ENCODE assay signal across 8 cellular contexts in genomic region chr11:67372993-67373915, GRCh38. TPM values are rescaled to one million over a fixed set of nuclear protein-coding genes. Genes with fewer than 3 reads are reported as not detected.
DNase-seq lines count a peak whose midpoint lies in the region; ATAC-seq, FAIRE-seq and TF ChIP-seq lines count a peak whose summit lies in the region.

CLCF1 (minus strand) TSS chr11:67373598; CDS start chr11:67373539, 59 bp downstream.

- H3K4me1 ChIP-seq in HepG2 (ENCODE audit: insufficient read depth, low read length), result peaks cover 26% of the 10 kb centered on the region

- no peaks in the 10 kb centered on the region for H3K9me3 ChIP-seq in HepG2 (ENCODE audit: low read length)

- no peak; the same call in 1 of the 2 replicates for TF ChIP-seq RAD21 in HepG2 (CRISPR knock-in tag; IDR thresholded peaks at IDR 0.05)

- intact Hi-C loops in HepG2 (cut with micrococcal nuclease; ENCODE audit: unreplicated experiment), result loop anchor here (1.0 kb wide), 1 partner anchor 17 kb away; no protein-coding TSS in a partner anchor

- H3K4me3 ChIP-seq in choroid plexus epithelial cell (ENCODE audit: low read depth, low read length) (peak within 1 kb of the TSS; percentile 67), HepG2 (replicated peaks in 1 of 3; ENCODE audit: insufficient read depth in 1 of 3, low read depth in 2 of 3, low read length in 3 of 3) (peak within 1 kb of the TSS; percentile 69 to 75 (median 75))

- TF ChIP-seq EP300 in HepG2 (IDR thresholded peaks at IDR 0.05; ENCODE audit: low read depth in 2 of 2, low read length in 2 of 2) (no peak), HepG2 (CRISPR knock-in tag; IDR thresholded peaks at IDR 0.05; ENCODE audit: borderline replicate concordance) (no peak)

- peaks cover 3 to 8% of the 10 kb centered on the region in 2 experiments; a peak in 3 of 5 replicates for H3K27me3 ChIP-seq in HepG2 (ENCODE audit: control insufficient read depth in 1 of 2, insufficient read depth in 2 of 2, low read length in 2 of 2)

- ATAC-seq in HepG2, result peak; percentile 39
- ATAC-seq in GM21717 (IDR thresholded peaks at IDR 0.05; ENCODE audit: unreplicated experiment), result no peak
- ATAC-seq in GM21381 (IDR thresholded peaks at IDR 0.05; ENCODE audit: unreplicated experiment), result no peak

- CTCF ChIA-PET in HepG2 (lab: Yijun Ruan, JAX; ENCODE audit: low intra/inter-chr PET ratio, low total read pairs), result interaction anchor here (1.2 to 1.3 kb wide), 2 partner anchors 16 to 22 kb away, joined by 3 to 9 read pairs; no protein-coding TSS in a partner anchor

- no peaks in the 10 kb centered on the region for H4K20me1 ChIP-seq in HepG2 (ENCODE audit: insufficient read depth, low read length)

- H3K79me2 ChIP-seq in HepG2 (ENCODE audit: insufficient read depth, low read length), result no peaks in the 10 kb centered on the region

- H3K36me3 ChIP-seq in HepG2 (replicated peaks in 1 of 2; ENCODE audit: control insufficient read depth in 1 of 2, insufficient read depth in 2 of 2, low read length in 2 of 2), result no peaks in the 10 kb centered on the region

- no peak for TF ChIP-seq POLR2A in HepG2 (IDR thresholded peaks at IDR 0.05; ENCODE audit: insufficient read depth in 1 of 2, low read depth in 2 of 2, low read length in 2 of 2)

- no peak within 1 kb of the TSS for H3K27ac ChIP-seq in HepG2 (ENCODE audit: extremely low read length, insufficient read depth, low read length)

- no peak within 1 kb of the TSS for H2AFZ ChIP-seq in HepG2 (ENCODE audit: low read length)

- no peak for FAIRE-seq in HepG2 (lab: Jason Lieb, UNC)

- in situ Hi-C loops in HepG2 (cut with HindIII; ENCODE audit: extremely low pct_ligation_motif_present, low pct_unique_long_range_greater_than_20kb), result no loop called here

- 1% methylated on average over 22 of the region's 88 CpGs for WGBS in HepG2 (ENCODE audit: low lambda C conversion rate)

- H3K4me2 ChIP-seq in HepG2 (ENCODE audit: low read depth, low read length), result peak within 1 kb of the TSS; percentile 92

- peak within 1 kb of the TSS; percentile 60 for H3K9ac ChIP-seq in HepG2 (ENCODE audit: insufficient read depth, low read depth, low read length)

- DNase-seq in GDM1 (lab: John Stamatoyannopoulos, UW), result peak; percentile 48
- DNase-seq in LHCN-M2 (ENCODE audit: low read depth), result peak; percentile 88
- DNase-seq in activated CD4-positive, CD25-positive, alpha-beta regulatory T cell (lab: John Stamatoyannopoulos, UW), result peak; percentile 29 to 73 (median 48)
- DNase-seq in choroid plexus epithelial cell (ENCODE audit: low read depth), result peak; percentile 84
- no peak for DNase-seq in HepG2 (ENCODE audit: low spot score)
- DNase-seq in stimulated activated CD8-positive, alpha-beta memory T cell treated with anti-CD3 and anti-CD28 coated beads, Interleukin-15, amount 100 ng/mL, for 4 hours (ENCODE audit: low read depth in 2 of 2), result peak; percentile 64 to 68

- POLR2A ChIA-PET in HepG2 (lab: Yijun Ruan, JAX), result interaction anchor here (0.6 to 18.5 kb wide), 12 partner anchors 8 to 734 kb away, joined by 3 to 365 read pairs (median 6); partner anchors contain the start of genes ANKRD13D, POLD4, PPP1CA and RAD9A

- BruUV-seq in HepG2 (replicated peaks; lab: Mats Ljungman, UMichigan), result no TSS peak

- no peak for TF ChIP-seq CTCF in choroid plexus epithelial cell (conservative IDR thresholded peaks at IDR 0.05; ENCODE audit: low read depth, low read length)
- no peak for TF ChIP-seq CTCF in HepG2 (CRISPR knock-in tag; IDR thresholded peaks at IDR 0.05)

TF ChIP-seq in HepG2, 621 proteins besides CTCF, POLR2A, EP300 and RAD21 (continues in another document):
- TF ChIP-seq PATZ1 (CRISPR knock-in tag; IDR thresholded peaks at IDR 0.05) (peak; percentile 47; the same call in 1 of the 2 replicates), HNF1A (IDR thresholded peaks at IDR 0.05; ENCODE audit: low read depth) (no peak), HNF1A (CRISPR knock-in tag; IDR thresholded peaks at IDR 0.05; ENCODE audit: borderline replicate concordance) (no peak), UBTF (CRISPR knock-in tag; IDR thresholded peaks at IDR 0.05) (peak; percentile 78)

RNA-seq across cellular contexts. Expression of gene CLCF1, which starts in this region (rescaled TPM):
- total RNA-seq in LHCN-M2 (2014; rRNA removed), result 16.1 and 19.8 TPM in 2 replicates
- polyA plus RNA-seq in LHCN-M2 (2012), result 9.9 TPM
- 0.48 and 0.49 TPM in 2 replicates for total RNA-seq in HepG2 (2016; rRNA removed; fragmentation: Illumina TruSeq; extraction: Trizol)
- 0.26 and 0.40 TPM in 2 replicates for total RNA-seq in HepG2 (2016; cell fraction: cytosol; rRNA removed; fragmentation: Illumina TruSeq; extraction: Trizol; ENCODE audit: low read depth)
- 0.48 and 0.54 TPM in 2 replicates for total RNA-seq in HepG2 (2016; cell fraction: insoluble cytoplasmic fraction; rRNA removed; fragmentation: Illumina TruSeq; extraction: Trizol)
- total RNA-seq in HepG2 (2016; cell fraction: membrane; rRNA removed; fragmentation: Illumina TruSeq; extraction: Trizol), result 0.83 and 1.2 TPM in 2 replicates
- total RNA-seq in HepG2 (2016; cell fraction: nucleus; rRNA removed; fragmentation: Illumina TruSeq; extraction: Trizol), result 0.50 and 0.53 TPM in 2 replicates
- 0.78 and 0.80 TPM in 2 replicates for polyA plus RNA-seq in HepG2 (2011; rRNA removed)
- 0.76 and 1.3 TPM in 2 replicates for polyA plus RNA-seq in HepG2 (2011; cell fraction: cytosol; rRNA removed)
- polyA plus RNA-seq in HepG2 (2011; cell fraction: nucleus; rRNA removed), result 2.5 and 3.0 TPM in 2 replicates
- polyA plus RNA-seq in HepG2 (2012), result 0.16 and 0.44 TPM in 2 replicates
- polyA plus RNA-seq in HepG2 (2016; cell fraction: cytosol; fragmentation: Illumina TruSeq; extraction: Trizol; ENCODE audit: low read depth), result 0.32 and 0.45 TPM in 2 replicates
- polyA plus RNA-seq in HepG2 (2016; cell fraction: insoluble cytoplasmic fraction; fragmentation: Illumina TruSeq; extraction: Trizol; ENCODE audit: low read depth), result 0.64 and 0.76 TPM in 2 replicates
- polyA plus RNA-seq in HepG2 (2016; cell fraction: membrane; fragmentation: Illumina TruSeq; extraction: Trizol; ENCODE audit: low read depth), result 0.64 and 0.71 TPM in 2 replicates
- 2.1 and 3.2 TPM in 2 replicates for polyA plus RNA-seq in HepG2 (2016; cell fraction: nucleus; fragmentation: Illumina TruSeq; extraction: Trizol; ENCODE audit: insufficient read depth, low read depth)
- 1.7 and 8.5 TPM in 2 replicates for polyA minus RNA-seq in HepG2 (2011; rRNA and poly(A)+ RNA removed; ENCODE audit: low replicate concordance)
- 0.79 TPM in 1 of 2 replicates, not detected in the other for polyA minus RNA-seq in HepG2 (2011; cell fraction: cytosol; rRNA and poly(A)+ RNA removed)
- 0.25 and 0.26 TPM in 2 replicates for polyA minus RNA-seq in HepG2 (2011; cell fraction: nucleus; rRNA and poly(A)+ RNA removed)
